ENCODE assay signal across 8 cellular contexts in the genomic region with DNA sequence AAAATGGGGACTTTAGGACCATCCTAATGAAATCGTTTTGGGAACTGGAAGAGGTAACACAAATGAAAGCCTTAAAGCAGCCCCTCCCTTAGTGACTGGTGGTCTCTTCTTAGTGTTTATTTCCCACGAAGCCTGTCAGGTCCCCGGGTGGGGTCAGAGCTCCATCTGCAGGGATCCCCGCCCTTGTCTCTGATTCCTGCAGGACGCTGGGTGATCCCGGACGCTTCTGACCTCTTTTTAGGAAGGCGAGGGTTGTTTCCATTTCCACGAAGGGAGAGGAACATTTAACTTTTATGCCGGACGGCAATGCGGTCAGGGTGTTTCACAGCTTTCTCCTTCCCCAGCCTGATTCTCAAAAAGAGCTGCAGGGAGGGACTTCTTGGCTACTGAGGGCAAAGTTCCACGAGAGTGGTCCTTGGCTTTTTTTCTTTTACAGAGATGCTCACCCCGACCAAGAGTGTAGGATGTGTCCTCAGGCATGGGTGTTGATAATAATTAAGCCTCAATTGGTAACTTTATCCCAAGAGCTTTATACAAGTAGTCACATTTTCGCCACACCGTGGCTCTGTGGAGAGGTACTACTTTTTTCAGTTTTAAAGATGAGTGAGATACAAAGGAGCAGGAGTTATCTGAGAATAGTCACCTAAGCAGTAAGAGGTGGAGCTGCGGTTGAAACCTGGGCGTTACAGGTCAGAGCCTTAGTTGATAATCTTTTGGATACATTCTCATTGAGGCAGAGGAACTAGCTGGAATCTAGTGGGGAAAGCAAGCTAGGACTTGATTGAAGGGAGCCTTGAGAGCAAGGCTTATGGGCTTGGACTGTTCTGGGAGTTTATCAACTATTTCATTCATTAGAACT. TPM values are rescaled to one million over a fixed set of nuclear protein-coding genes. Genes with fewer than 3 reads are reported as not detected.
A peak's percentile ranks its signal among the peaks of the same experiment; 100 is the strongest.
DNase-seq lines count a peak whose midpoint lies in the region; ATAC-seq, FAIRE-seq and TF ChIP-seq lines count a peak whose summit lies in the region.

No MANE protein-coding gene starts in this region.

- CTCF ChIA-PET in activated CD8-positive, alpha-beta memory T cell treated with anti-CD3 and anti-CD28 coated beads, Interleukin-2, amount 10 ng/mL, durations not matched to agents 7 days and 5 days (lab: Charles Lee) = interaction anchor here (0.9 to 1.6 kb wide), 3 partner anchors 14 to 145 kb away, joined by 3 to 4 read pairs (median 3); a partner anchor contains a TSS
- CTCF ChIA-PET in WTC11 (lab: Charles Lee) = interaction anchor here (1.4 kb wide), 1 partner anchor 69 kb away, joined by 3 read pairs; no protein-coding TSS in a partner anchor

- peak overlapping the region; percentile 74 for H3K27ac Mint-ChIP-seq in activated CD8-positive, alpha-beta memory T cell treated with anti-CD3 and anti-CD28 coated beads, Interleukin-2, amount 10 ng/mL, durations not matched to agents 7 days and 5 days
- no peak overlapping the region for H3K27ac Mint-ChIP-seq in WTC11

- peaks cover 15% of the 10 kb centered on the region for H3K9me3 Mint-ChIP-seq in activated CD8-positive, alpha-beta memory T cell treated with anti-CD3 and anti-CD28 coated beads, Interleukin-2, amount 10 ng/mL, durations not matched to agents 7 days and 5 days (ENCODE audit: low read depth)
- peaks cover 39% of the 10 kb centered on the region for H3K9me3 Mint-ChIP-seq in WTC11

- H3K27me3 ChIP-seq in heart left ventricle = no peaks in the 10 kb centered on the region
- no peaks in the 10 kb centered on the region for H3K27me3 ChIP-seq in rectal smooth muscle tissue (ENCODE audit: control insufficient read depth, insufficient read depth, low read length)

- peak overlapping the region; percentile 36 for H3K9ac ChIP-seq in rectal smooth muscle tissue (ENCODE audit: low read length)

- peaks cover 0 to 28% (median 4%) of the 10 kb centered on the region in 12 donors for H3K9me3 ChIP-seq in heart left ventricle

- H3K36me3 ChIP-seq in heart left ventricle = peaks cover 0 to 22% (median 8%) of the 10 kb centered on the region in 9 donors
- H3K36me3 ChIP-seq in rectal smooth muscle tissue (ENCODE audit: control insufficient read depth, insufficient read depth, low read length) = no peaks in the 10 kb centered on the region

- H3K27ac ChIP-seq in heart left ventricle = peak overlapping the region in 6 of 12 donors; percentile 19 to 66 (median 52)
- H3K27ac ChIP-seq in rectal smooth muscle tissue (ENCODE audit: low read depth, low read length) = no peak overlapping the region

- WGBS in heart left ventricle, 4 donors = 19 to 22% (median 22%) methylated on average over 18 of the region's 18 CpGs

- peaks cover 32% of the 10 kb centered on the region for H3K36me3 Mint-ChIP-seq in activated CD8-positive, alpha-beta memory T cell treated with anti-CD3 and anti-CD28 coated beads, Interleukin-2, amount 10 ng/mL, durations not matched to agents 7 days and 5 days
- peaks cover 27% of the 10 kb centered on the region for H3K36me3 Mint-ChIP-seq in WTC11

- no peak for TF ChIP-seq POLR2A in heart left ventricle (IDR thresholded peaks at IDR 0.05)

- no peak for FAIRE-seq in RCC 7860 (lab: Jason Lieb, UNC)

- H3K4me1 Mint-ChIP-seq in activated CD8-positive, alpha-beta memory T cell treated with anti-CD3 and anti-CD28 coated beads, Interleukin-2, amount 10 ng/mL, durations not matched to agents 7 days and 5 days = peaks cover 24% of the 10 kb centered on the region
- peaks cover 16% of the 10 kb centered on the region for H3K4me1 Mint-ChIP-seq in WTC11

- H3K4me1 ChIP-seq in heart left ventricle (peaks cover 0 to 15% (median 8%) of the 10 kb centered on the region in 12 donors), rectal smooth muscle tissue (ENCODE audit: control insufficient read depth, insufficient read depth, low read length) (peaks cover 3% of the 10 kb centered on the region)

- TF ChIP-seq CTCF in WTC11 (IDR thresholded peaks at IDR 0.05) (no peak), heart left ventricle (IDR thresholded peaks at IDR 0.05) (no peak)

- peak overlapping the region; percentile 87 for H3K4me3 Mint-ChIP-seq in activated CD8-positive, alpha-beta memory T cell treated with anti-CD3 and anti-CD28 coated beads, Interleukin-2, amount 10 ng/mL, durations not matched to agents 7 days and 5 days
- H3K4me3 Mint-ChIP-seq in WTC11 = peak overlapping the region; percentile 89

- POLR2A ChIA-PET in WTC11 (lab: Charles Lee) = interaction anchor here (0.6 kb wide), 2 partner anchors 68 to 325 kb away, joined by 3 read pairs; no protein-coding TSS in a partner anchor

- ATAC-seq in activated CD8-positive, alpha-beta memory T cell treated with anti-CD3 and anti-CD28 coated beads, Interleukin-2, amount 10 ng/mL, durations not matched to agents 7 days and 5 days = no peak
- ATAC-seq in WTC11 = no peak
- ATAC-seq in heart left ventricle = peak in 3 of 4 donors; percentile 41 to 45 (median 45)

- intact Hi-C loops in heart left ventricle (cut with DNase I) = loop anchor here in 1 of 10 donors (1.0 kb wide), 1 partner anchor 22 kb away; a partner anchor contains a TSS

- DNase-seq in activated CD8-positive, alpha-beta memory T cell treated with anti-CD3 and anti-CD28 coated beads, Interleukin-2, amount 10 ng/mL, durations not matched to agents 7 days and 5 days = no peak
- no peak for DNase-seq in activated CD8-positive, alpha-beta memory T cell treated with anti-CD3 and anti-CD28 coated beads, Interleukin-2, amount 50 U/mL, for 4 hours
- DNase-seq in WTC11 (ENCODE audit: low spot score) (no peak), heart left ventricle (no peak), NCI-H526 treated with DMSO at 0.1 percent for 48 hours (lab: John Stamatoyannopoulos, UW) (no peak), hippocampal formation (lab: John Stamatoyannopoulos, UW) (no peak), RCC 7860 (ENCODE audit: low spot score) (no peak)

- H3K27me3 Mint-ChIP-seq in activated CD8-positive, alpha-beta memory T cell treated with anti-CD3 and anti-CD28 coated beads, Interleukin-2, amount 10 ng/mL, durations not matched to agents 7 days and 5 days = no peaks in the 10 kb centered on the region
- peaks cover 24% of the 10 kb centered on the region for H3K27me3 Mint-ChIP-seq in WTC11 (ENCODE audit: low read depth)

- H3K4me3 ChIP-seq in heart left ventricle (peak overlapping the region; percentile 38 to 80 (median 64)), rectal smooth muscle tissue (ENCODE audit: low read length) (peak overlapping the region; percentile 92)

TF ChIP-seq in WTC11, 78 proteins besides CTCF, POLR2A, EP300 and RAD21:
- TF ChIP-seq NFE2L1 (CRISPR knock-in tag; IDR thresholded peaks at IDR 0.05) (no peak), EMX1 (CRISPR knock-in tag; IDR thresholded peaks at IDR 0.05) (no peak), MXD4 (CRISPR knock-in tag; IDR thresholded peaks at IDR 0.05; ENCODE audit: borderline replicate concordance) (no peak), SMAD4 (CRISPR knock-in tag; IDR thresholded peaks at IDR 0.05) (no peak), RELA (CRISPR knock-in tag; IDR thresholded peaks at IDR 0.05; ENCODE audit: borderline replicate concordance) (no peak)
- TF ChIP-seq, protein P1, sequence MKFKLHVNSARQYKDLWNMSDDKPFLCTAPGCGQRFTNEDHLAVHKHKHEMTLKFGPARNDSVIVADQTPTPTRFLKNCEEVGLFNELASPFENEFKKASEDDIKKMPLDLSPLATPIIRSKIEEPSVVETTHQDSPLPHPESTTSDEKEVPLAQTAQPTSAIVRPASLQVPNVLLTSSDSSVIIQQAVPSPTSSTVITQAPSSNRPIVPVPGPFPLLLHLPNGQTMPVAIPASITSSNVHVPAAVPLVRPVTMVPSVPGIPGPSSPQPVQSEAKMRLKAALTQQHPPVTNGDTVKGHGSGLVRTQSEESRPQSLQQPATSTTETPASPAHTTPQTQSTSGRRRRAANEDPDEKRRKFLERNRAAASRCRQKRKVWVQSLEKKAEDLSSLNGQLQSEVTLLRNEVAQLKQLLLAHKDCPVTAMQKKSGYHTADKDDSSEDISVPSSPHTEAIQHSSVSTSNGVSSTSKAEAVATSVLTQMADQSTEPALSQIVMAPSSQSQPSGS (CRISPR knock-in tag; IDR thresholded peaks at IDR 0.05; ENCODE audit: borderline replicate concordance, low read depth) = no peak
- TF ChIP-seq, protein P2, sequence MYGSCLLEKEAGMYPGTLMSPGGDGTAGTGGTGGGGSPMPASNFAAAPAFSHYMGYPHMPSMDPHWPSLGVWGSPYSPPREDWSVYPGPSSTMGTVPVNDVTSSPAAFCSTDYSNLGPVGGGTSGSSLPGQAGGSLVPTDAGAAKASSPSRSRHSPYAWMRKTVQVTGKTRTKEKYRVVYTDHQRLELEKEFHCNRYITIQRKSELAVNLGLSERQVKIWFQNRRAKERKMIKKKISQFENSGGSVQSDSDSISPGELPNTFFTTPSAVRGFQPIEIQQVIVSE (CRISPR knock-in tag; IDR thresholded peaks at IDR 0.05; ENCODE audit: borderline replicate concordance) = no peak

RNA-seq across cellular contexts. Expression of a gene that starts 0.8 kb away (rescaled TPM):
- 1 to 10 TPM; 2.2 to 2.4 TPM for total RNA-seq in activated CD8-positive, alpha-beta memory T cell treated with anti-CD3 and anti-CD28 coated beads, Interleukin-2, amount 10 ng/mL, durations not matched to agents 7 days and 5 days
- total RNA-seq in WTC11 (2021) (1.7 to 3.0 TPM (median 2.7 TPM) in 3 replicates), heart left ventricle (1 to 10 TPM; 1.2 to 2.7 (median 1.8) TPM)
- 1 to 10 TPM; 1.1 TPM for polyA plus RNA-seq in heart left ventricle

RNA-seq across cellular contexts. Expression of a gene that starts 20.9 kb away (rescaled TPM):
- total RNA-seq in activated CD8-positive, alpha-beta memory T cell treated with anti-CD3 and anti-CD28 coated beads, Interleukin-2, amount 10 ng/mL, durations not matched to agents 7 days and 5 days = under 1 TPM; 0.19 to 0.20 TPM
- total RNA-seq in WTC11 (2021) (5.0 to 7.2 TPM (median 5.7 TPM) in 3 replicates), heart left ventricle (1 to 10 TPM; 1.7 to 5.1 (median 3.2) TPM)
- polyA plus RNA-seq in heart left ventricle = 1 to 10 TPM; 2.6 to 4.5 TPM

RNA-seq across cellular contexts. Expression of a gene that starts 21.4 kb away (rescaled TPM):
- total RNA-seq in activated CD8-positive, alpha-beta memory T cell treated with anti-CD3 and anti-CD28 coated beads, Interleukin-2, amount 10 ng/mL, durations not matched to agents 7 days and 5 days = 10 to 100 TPM; 28.7 to 32.6 TPM
- total RNA-seq in WTC11 (2021) (12.4 to 14.8 TPM (median 13.7 TPM) in 3 replicates), heart left ventricle (10 to 100 TPM in 8 of 9 donors, 1 to 10 TPM in 1; 9.9 to 17.7 (median 13.0) TPM)
- 10 to 100 TPM in 1 of 2 donors, 1 to 10 TPM in 1; 7.1 to 11.8 TPM for polyA plus RNA-seq in heart left ventricle

RNA-seq across cellular contexts. Expression of a gene that starts 40.4 kb away (rescaled TPM):
- 1 to 10 TPM; 4.2 to 6.2 TPM for total RNA-seq in activated CD8-positive, alpha-beta memory T cell treated with anti-CD3 and anti-CD28 coated beads, Interleukin-2, amount 10 ng/mL, durations not matched to agents 7 days and 5 days
- 3.9 to 5.1 TPM (median 4.4 TPM) in 3 replicates for total RNA-seq in WTC11 (2021)
- total RNA-seq in heart left ventricle = 1 to 10 TPM; 1.3 to 6.2 (median 3.7) TPM
- polyA plus RNA-seq in heart left ventricle = 1 to 10 TPM; 1.4 to 2.1 TPM

RNA-seq across cellular contexts. Expression of a gene that starts 47.6 kb away (rescaled TPM):
- total RNA-seq in activated CD8-positive, alpha-beta memory T cell treated with anti-CD3 and anti-CD28 coated beads, Interleukin-2, amount 10 ng/mL, durations not matched to agents 7 days and 5 days = 1 to 10 TPM; 2.3 to 3.0 TPM
- total RNA-seq in WTC11 (2021) = 3.4 to 4.6 TPM (median 3.5 TPM) in 3 replicates
- total RNA-seq in heart left ventricle = 1 to 10 TPM; 2.3 to 5.0 (median 3.9) TPM
- 1 to 10 TPM; 2.1 to 7.7 TPM for polyA plus RNA-seq in heart left ventricle

Comparison
In these comparisons a context has a peak if more than half of its experiments do, and no peak if none do; other contexts are left out.
1. ATAC-seq: peak in heart left ventricle (3 of 4); none in activated CD8-positive, alpha-beta memory T cell treated with anti-CD3 and anti-CD28 coated beads, Interleukin-2, amount 10 ng/mL, durations not matched to agents 7 days and 5 days (single experiment) and WTC11 (single experiment).